Comparison of ENCODE assay signal across 1 cellular context in the genomic region with DNA sequence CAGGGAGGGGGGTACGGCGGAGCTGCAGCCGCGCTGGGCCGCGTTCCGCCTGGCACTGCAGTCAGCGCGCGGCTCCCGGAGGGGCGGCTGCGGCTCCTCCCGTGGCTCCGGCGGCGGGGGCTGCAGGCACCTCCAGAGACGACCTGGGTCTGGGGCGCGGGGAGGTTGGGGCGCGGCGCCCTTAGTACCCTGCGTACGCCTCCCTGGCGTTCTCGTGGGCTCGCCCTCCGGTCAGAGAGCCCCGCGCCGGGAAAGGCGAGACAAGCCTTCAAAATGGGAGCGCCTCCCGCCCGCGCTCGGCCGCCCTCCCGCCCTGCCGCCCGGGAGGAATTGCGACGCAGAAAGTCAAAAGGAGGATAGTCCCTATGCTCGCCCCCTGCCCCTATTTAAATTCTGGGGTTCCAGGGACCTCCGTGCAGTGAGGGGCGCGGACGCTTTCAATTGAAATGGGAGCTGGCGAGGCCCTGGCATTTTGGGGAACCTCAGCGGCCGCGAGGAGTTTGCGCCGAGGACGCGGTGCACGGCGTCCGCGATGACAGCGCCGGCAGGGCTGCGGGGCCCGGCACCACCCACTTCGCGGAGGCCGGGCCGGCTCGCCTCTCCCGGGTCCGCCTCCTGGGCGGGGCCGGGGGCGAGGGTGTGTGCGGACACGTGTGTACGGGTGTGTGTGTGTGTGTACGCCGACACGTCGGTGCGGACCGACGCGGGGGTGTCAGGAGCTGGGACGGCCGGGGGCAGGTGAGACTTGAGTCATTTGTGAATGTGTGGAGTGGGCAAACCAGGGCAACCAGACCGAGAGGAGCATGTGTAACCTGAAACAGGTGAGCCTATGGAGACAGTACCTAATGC.
TF ChIP-seq lines count a peak whose summit lies in the region.

No MANE protein-coding gene starts in this region.

TF ChIP-seq in PFSK-1, 5 proteins besides CTCF, POLR2A, EP300 and RAD21 (continued from another document):
- TF ChIP-seq SIN3A (IDR thresholded peaks at IDR 0.05; ENCODE audit: borderline replicate concordance, insufficient read depth, low read length) (peak; percentile 79; the same call in 1 of the 2 replicates), TAF1 (IDR thresholded peaks at IDR 0.05; ENCODE audit: borderline replicate concordance, insufficient read depth, low read length) (no peak)
- TF ChIP-seq, protein P1, sequence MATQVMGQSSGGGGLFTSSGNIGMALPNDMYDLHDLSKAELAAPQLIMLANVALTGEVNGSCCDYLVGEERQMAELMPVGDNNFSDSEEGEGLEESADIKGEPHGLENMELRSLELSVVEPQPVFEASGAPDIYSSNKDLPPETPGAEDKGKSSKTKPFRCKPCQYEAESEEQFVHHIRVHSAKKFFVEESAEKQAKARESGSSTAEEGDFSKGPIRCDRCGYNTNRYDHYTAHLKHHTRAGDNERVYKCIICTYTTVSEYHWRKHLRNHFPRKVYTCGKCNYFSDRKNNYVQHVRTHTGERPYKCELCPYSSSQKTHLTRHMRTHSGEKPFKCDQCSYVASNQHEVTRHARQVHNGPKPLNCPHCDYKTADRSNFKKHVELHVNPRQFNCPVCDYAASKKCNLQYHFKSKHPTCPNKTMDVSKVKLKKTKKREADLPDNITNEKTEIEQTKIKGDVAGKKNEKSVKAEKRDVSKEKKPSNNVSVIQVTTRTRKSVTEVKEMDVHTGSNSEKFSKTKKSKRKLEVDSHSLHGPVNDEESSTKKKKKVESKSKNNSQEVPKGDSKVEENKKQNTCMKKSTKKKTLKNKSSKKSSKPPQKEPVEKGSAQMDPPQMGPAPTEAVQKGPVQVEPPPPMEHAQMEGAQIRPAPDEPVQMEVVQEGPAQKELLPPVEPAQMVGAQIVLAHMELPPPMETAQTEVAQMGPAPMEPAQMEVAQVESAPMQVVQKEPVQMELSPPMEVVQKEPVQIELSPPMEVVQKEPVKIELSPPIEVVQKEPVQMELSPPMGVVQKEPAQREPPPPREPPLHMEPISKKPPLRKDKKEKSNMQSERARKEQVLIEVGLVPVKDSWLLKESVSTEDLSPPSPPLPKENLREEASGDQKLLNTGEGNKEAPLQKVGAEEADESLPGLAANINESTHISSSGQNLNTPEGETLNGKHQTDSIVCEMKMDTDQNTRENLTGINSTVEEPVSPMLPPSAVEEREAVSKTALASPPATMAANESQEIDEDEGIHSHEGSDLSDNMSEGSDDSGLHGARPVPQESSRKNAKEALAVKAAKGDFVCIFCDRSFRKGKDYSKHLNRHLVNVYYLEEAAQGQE (IDR thresholded peaks at IDR 0.05; ENCODE audit: insufficient read depth in 1 of 2, low read depth in 2 of 2, low read length in 2 of 2): no peak
